24 cellular contexts compared by ENCODE assay signal in genomic region chr6:113383701-113384100, GRCh38.
"Had no signal": no experiment of that assay in that cellular context is flagged by ENCODE, and none has a peak within 500 bp of the region (broad histone marks: within the 10 kb centered on the region; RNA-seq: fewer than 3 reads in every experiment).

No MANE protein-coding gene starts in this region.

- H3K4me2 ChIP-seq: hepatocyte had no signal

- H3K27ac ChIP-seq: epithelial cell of prostate, esophagus squamous epithelium, hepatocyte, spleen, testis, tibial nerve, upper lobe of right lung, vagina had no signal

- H3K27me3 Mint-ChIP-seq: naive thymus-derived CD4-positive, alpha-beta T cell; stimulated activated naive CD8-positive, alpha-beta T cell treated with anti-CD3 and anti-CD28 coated beads, Interleukin-15, amount 100 ng/mL, for 72 hours had no signal

- H3K27me3 ChIP-seq: esophagus squamous epithelium, hepatocyte, neutrophil, spleen, testis, tibial nerve, upper lobe of right lung, vagina had no signal

- H3K9me3 Mint-ChIP-seq: nephron progenitor cell; stimulated activated naive B cell treated with anti-CD40 and anti-IgM and Interleukin-4, amounts not matched to agents 10 μg/mL and 1 μg/mL and 100 μg/mL, for 72 hours; stimulated activated naive CD8-positive, alpha-beta T cell treated with anti-CD3 and anti-CD28 coated beads, Interleukin-15, amount 100 ng/mL, for 72 hours had no signal

- H3K4me3 ChIP-seq: esophagus squamous epithelium, hepatocyte, lung, spleen, testis, tibial nerve, upper lobe of right lung, vagina had no signal

- H3K36me3 ChIP-seq: esophagus squamous epithelium, neutrophil, spleen, tibial nerve, upper lobe of right lung, vagina had no signal

- H2AFZ ChIP-seq: hepatocyte had no signal

- ATAC-seq: left colon; left ventricle myocardium superior; naive thymus-derived CD4-positive, alpha-beta T cell; sciatic nerve; stimulated activated naive B cell treated with anti-CD40 and anti-IgM and Interleukin-4, amounts not matched to agents 10 μg/mL and 1 μg/mL and 100 μg/mL, for 72 hours; stimulated activated naive CD8-positive, alpha-beta T cell treated with anti-CD3 and anti-CD28 coated beads, Interleukin-15, amount 100 ng/mL, for 72 hours; upper lobe of right lung had no signal

- H3K4me1 Mint-ChIP-seq: naive thymus-derived CD4-positive, alpha-beta T cell; stimulated activated naive CD8-positive, alpha-beta T cell treated with anti-CD3 and anti-CD28 coated beads, Interleukin-15, amount 100 ng/mL, for 72 hours had no signal

- DNase-seq: effector memory CD4-positive, alpha-beta T cell; esophagus squamous epithelium; foreskin melanocyte; head of caudate nucleus; left colon; left ventricle myocardium superior; naive thymus-derived CD4-positive, alpha-beta T cell; nephron progenitor cell; posterior cingulate gyrus; spleen; stimulated activated CD4-positive, alpha-beta T cell treated with anti-CD3 and anti-CD28 coated beads, Interleukin-15, amount 100 ng/mL, for 24 hours; stimulated activated CD4-positive, alpha-beta T cell treated with anti-CD3 and anti-CD28 coated beads, Interleukin-1b, Interleukin-23, amount 100 ng/mL, for 48 hours; stimulated activated CD4-positive, alpha-beta T cell treated with anti-CD3 and anti-CD28 coated beads, Interleukin-4, amount 100 ng/mL, for 4 hours; stimulated activated naive B cell treated with anti-CD40 and anti-IgM and Interleukin-4, amounts not matched to agents 10 μg/mL and 1 μg/mL and 100 μg/mL, for 72 hours; stimulated activated naive CD8-positive, alpha-beta T cell treated with anti-CD3 and anti-CD28 coated beads, Interleukin-15, amount 100 ng/mL, for 72 hours; testis; upper lobe of right lung had no signal

- H3K79me2 ChIP-seq: hepatocyte had no signal

- H3K4me1 ChIP-seq: testis had no signal

- H3K9me3 ChIP-seq: esophagus squamous epithelium, neutrophil, spleen, testis, tibial nerve, upper lobe of right lung, vagina had no signal

- H3K27ac Mint-ChIP-seq: naive thymus-derived CD4-positive, alpha-beta T cell; nephron progenitor cell; stimulated activated naive B cell treated with anti-CD40 and anti-IgM and Interleukin-4, amounts not matched to agents 10 μg/mL and 1 μg/mL and 100 μg/mL, for 72 hours; stimulated activated naive CD8-positive, alpha-beta T cell treated with anti-CD3 and anti-CD28 coated beads, Interleukin-15, amount 100 ng/mL, for 72 hours had no signal

- H3K36me3 Mint-ChIP-seq: naive thymus-derived CD4-positive, alpha-beta T cell; stimulated activated naive B cell treated with anti-CD40 and anti-IgM and Interleukin-4, amounts not matched to agents 10 μg/mL and 1 μg/mL and 100 μg/mL, for 72 hours had no signal

- H3K4me3 Mint-ChIP-seq: naive thymus-derived CD4-positive, alpha-beta T cell; nephron progenitor cell; stimulated activated naive B cell treated with anti-CD40 and anti-IgM and Interleukin-4, amounts not matched to agents 10 μg/mL and 1 μg/mL and 100 μg/mL, for 72 hours; stimulated activated naive CD8-positive, alpha-beta T cell treated with anti-CD3 and anti-CD28 coated beads, Interleukin-15, amount 100 ng/mL, for 72 hours had no signal
